Comparison of ENCODE assay signal across 31 cellular contexts in the genomic region with DNA sequence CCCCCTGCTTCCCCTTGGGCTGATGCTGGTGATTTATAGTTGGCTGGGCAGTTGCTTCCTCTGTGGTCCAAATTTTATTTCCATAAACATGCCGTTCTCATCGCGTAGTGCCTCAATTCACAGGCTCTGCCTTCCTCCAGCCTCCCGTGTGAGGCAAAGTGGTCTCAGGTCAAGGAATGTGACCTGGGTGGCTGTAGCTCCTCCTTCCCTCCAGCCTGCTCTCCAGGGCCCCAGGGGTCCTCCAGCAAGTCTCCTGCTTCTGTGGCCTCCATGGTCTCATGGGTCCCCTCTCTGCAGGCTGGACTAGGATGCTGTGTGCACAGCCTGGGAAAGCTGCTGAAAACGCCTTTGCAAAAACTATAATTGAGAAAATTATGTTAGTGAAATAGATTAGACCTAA.
"Had no signal": no experiment of that assay in that cellular context is flagged by ENCODE, and none has a peak within 500 bp of the region (broad histone marks: within the 10 kb centered on the region; RNA-seq: fewer than 3 reads in every experiment).

No MANE protein-coding gene starts in this region.

- H3K4me3 ChIP-seq: neural progenitor cell, ovary, prostate gland, right lobe of liver, skin epidermis, smooth muscle cell, spleen, suprapubic skin, testis, tibial artery, transverse colon, upper lobe of right lung, uterus had no signal

- H3K4me1 ChIP-seq: neural progenitor cell, parathyroid adenoma, prostate gland, right lobe of liver, spleen, suprapubic skin, testis, tibial artery, transverse colon, upper lobe of right lung, uterus had no signal

- DNase-seq: naive thymus-derived CD4-positive, alpha-beta T cell; natural killer cell; occipital lobe; ovary; retina; right cardiac atrium; right lobe of liver; spleen; stimulated activated CD4-positive, alpha-beta T cell treated with anti-CD3 and anti-CD28 coated beads, Interleukin-12 subunit alpha, Interleukin-12 subunit beta, amount 100 ng/mL, for 4 hours; stimulated activated CD4-positive, alpha-beta T cell treated with anti-CD3 and anti-CD28 coated beads, Interleukin-1b, Interleukin-23, amount 100 ng/mL, for 48 hours; stimulated activated CD4-positive, alpha-beta T cell treated with anti-CD3 and anti-CD28 coated beads, Interleukin-4, amount 100 ng/mL, for 1 hour; stimulated activated CD4-positive, alpha-beta T cell treated with anti-CD3 and anti-CD28 coated beads, Interleukin-4, amount 100 ng/mL, for 4 hours; stimulated activated CD8-positive, alpha-beta memory T cell treated with anti-CD3 and anti-CD28 coated beads, Interleukin-4, amount 100 ng/mL, for 48 hours; stimulated activated naive CD4-positive, alpha-beta T cell; stimulated activated naive CD8-positive, alpha-beta T cell treated with anti-CD3 and anti-CD28 coated beads, Interleukin-15, amount 100 ng/mL, for 72 hours; stimulated activated naive CD8-positive, alpha-beta T cell treated with anti-CD3 and anti-CD28 coated beads, Interleukin-15, Interleukin-2, amounts not matched to agents 100 U/mL and 50 U/mL, for 24 hours; substantia nigra; testis; tibial artery; transverse colon; upper lobe of right lung; uterus had no signal

- H3K27me3 ChIP-seq: neural progenitor cell, ovary, testis, uterus had no signal

- H2AFZ ChIP-seq: neural progenitor cell, parathyroid adenoma had no signal

- H3K79me2 ChIP-seq: parathyroid adenoma had no signal

- H3K4me2 ChIP-seq: neural progenitor cell, smooth muscle cell had no signal

- H3K4me3 Mint-ChIP-seq: naive thymus-derived CD4-positive, alpha-beta T cell; natural killer cell; nephron; neural progenitor cell; stimulated activated memory B cell treated with anti-CD40 and anti-IgM and Interleukin-4, amounts not matched to agents 10 μg/mL and 1 μg/mL and 100 μg/mL, for 72 hours; stimulated activated naive CD8-positive, alpha-beta T cell treated with anti-CD3 and anti-CD28 coated beads, Interleukin-15, amount 100 ng/mL, for 72 hours; type B pancreatic cell had no signal

- H3K4me1 Mint-ChIP-seq: natural killer cell; nephron; stimulated activated memory B cell treated with anti-CD40 and anti-IgM and Interleukin-4, amounts not matched to agents 10 μg/mL and 1 μg/mL and 100 μg/mL, for 72 hours; stimulated activated naive CD8-positive, alpha-beta T cell treated with anti-CD3 and anti-CD28 coated beads, Interleukin-15, amount 100 ng/mL, for 72 hours had no signal

- ATAC-seq: naive thymus-derived CD4-positive, alpha-beta T cell; natural killer cell; right cardiac atrium; right lobe of liver; stimulated activated memory B cell treated with anti-CD40 and anti-IgM and Interleukin-4, amounts not matched to agents 10 μg/mL and 1 μg/mL and 100 μg/mL, for 72 hours; stimulated activated naive CD8-positive, alpha-beta T cell treated with anti-CD3 and anti-CD28 coated beads, Interleukin-15, amount 100 ng/mL, for 72 hours; stimulated activated naive CD8-positive, alpha-beta T cell treated with anti-CD3 and anti-CD28 coated beads, Interleukin-15, Interleukin-2, amounts not matched to agents 100 U/mL and 50 U/mL, for 24 hours; upper lobe of right lung had no signal

- H3K9ac ChIP-seq: neural progenitor cell, parathyroid adenoma had no signal

- H3K9me3 Mint-ChIP-seq: natural killer cell; neural progenitor cell; stimulated activated naive CD8-positive, alpha-beta T cell treated with anti-CD3 and anti-CD28 coated beads, Interleukin-15, amount 100 ng/mL, for 72 hours; type B pancreatic cell had no signal

- H3K27ac ChIP-seq: neural progenitor cell, ovary, parathyroid adenoma, prostate gland, right lobe of liver, skin epidermis, spleen, suprapubic skin, testis, tibial artery, transverse colon, upper lobe of right lung, uterus had no signal

- H3K36me3 ChIP-seq: neural progenitor cell, ovary, prostate gland, right lobe of liver, spleen, suprapubic skin, tibial artery, transverse colon, upper lobe of right lung, uterus had no signal

- H3K27ac Mint-ChIP-seq: natural killer cell; nephron; neural progenitor cell; stimulated activated memory B cell treated with anti-CD40 and anti-IgM and Interleukin-4, amounts not matched to agents 10 μg/mL and 1 μg/mL and 100 μg/mL, for 72 hours; stimulated activated naive CD8-positive, alpha-beta T cell treated with anti-CD3 and anti-CD28 coated beads, Interleukin-15, amount 100 ng/mL, for 72 hours; type B pancreatic cell had no signal

- H3K9me3 ChIP-seq: ovary, prostate gland, right lobe of liver, spleen, suprapubic skin, testis, tibial artery, transverse colon, upper lobe of right lung, uterus had no signal

- H3K36me3 Mint-ChIP-seq: naive thymus-derived CD4-positive, alpha-beta T cell; natural killer cell; neural progenitor cell; stimulated activated memory B cell treated with anti-CD40 and anti-IgM and Interleukin-4, amounts not matched to agents 10 μg/mL and 1 μg/mL and 100 μg/mL, for 72 hours had no signal
